8 cellular contexts compared by ENCODE assay signal in the genomic region with DNA sequence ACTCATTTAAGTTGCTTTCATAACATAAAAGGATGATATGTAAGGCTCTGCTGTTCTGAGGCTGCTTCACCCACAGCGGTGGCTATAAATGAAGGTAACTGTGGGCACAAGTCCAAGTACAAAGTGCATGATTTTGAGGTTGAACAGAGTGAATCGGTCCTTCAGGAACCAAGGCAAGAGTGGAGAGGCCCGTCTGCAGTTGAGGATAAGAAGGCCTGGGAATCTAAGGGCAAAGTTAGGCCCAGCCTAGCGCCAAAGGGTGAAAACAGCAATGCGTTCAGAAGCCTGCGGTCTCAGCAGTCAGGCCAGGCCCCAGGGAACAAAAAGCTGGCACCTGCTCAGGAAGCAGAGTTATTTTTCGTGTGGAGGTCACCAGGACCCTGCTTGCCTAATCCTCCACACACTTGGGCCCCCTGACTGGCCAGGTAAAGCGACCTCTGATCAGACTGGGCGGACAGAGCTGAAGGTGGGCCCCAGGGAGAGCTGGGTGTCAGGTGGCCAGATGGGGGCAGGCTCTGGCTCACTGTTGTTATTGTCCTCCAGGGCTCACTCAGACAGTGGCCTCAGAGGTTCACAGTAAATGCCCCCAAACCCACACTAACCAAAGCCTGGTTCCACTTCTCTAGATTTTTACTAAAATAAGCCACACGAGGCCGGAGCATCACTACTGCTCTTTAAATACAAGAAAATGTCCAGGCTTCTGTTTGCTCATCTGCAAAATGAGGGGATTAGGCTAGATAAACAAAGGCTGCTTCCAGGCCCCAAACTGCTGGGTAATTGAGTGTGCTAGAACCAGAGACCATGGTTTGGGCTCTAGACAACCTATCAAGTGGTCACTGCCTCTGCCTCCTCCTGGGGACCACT. TPM values are rescaled to one million over a fixed set of nuclear protein-coding genes. Genes with fewer than 3 reads are reported as not detected.
DNase-seq lines count a peak whose midpoint lies in the region; ATAC-seq and TF ChIP-seq lines count a peak whose summit lies in the region.

No MANE protein-coding gene starts in this region.

- peaks cover 17% of the 10 kb centered on the region for H3K36me3 ChIP-seq in OCI-LY7 (ENCODE audit: insufficient read depth, low read length)
- H3K36me3 ChIP-seq in gastroesophageal sphincter, result peaks cover 0 to 26% of the 10 kb centered on the region in 2 donors
- peaks cover 22% of the 10 kb centered on the region for H3K36me3 ChIP-seq in skeletal muscle satellite cell (ENCODE audit: insufficient read depth, low read length)

- no peak for TF ChIP-seq POLR2A in gastroesophageal sphincter (IDR thresholded peaks at IDR 0.05)

- H3K36me3 Mint-ChIP-seq in stimulated activated effector memory CD8-positive, alpha-beta T cell treated with anti-CD3 and anti-CD28 coated beads, Interleukin-12 subunit alpha, Interleukin-12 subunit beta, amount 100 ng/mL, for 72 hours, result peaks cover 20% of the 10 kb centered on the region

- no peak for TF ChIP-seq EP300 in gastroesophageal sphincter (IDR thresholded peaks at IDR 0.05)

- DNase-seq in NOMO-1 treated with DMSO at 0.1 percent for 48 hours (lab: John Stamatoyannopoulos, UW; ENCODE audit: unreplicated experiment) (peak; percentile 32), NOMO-1 treated with dmso at 0.1 percent for 144 hours (lab: John Stamatoyannopoulos, UW; ENCODE audit: unreplicated experiment) (no peak), OCI-LY7 (ENCODE audit: low spot score) (no peak), H4 (ENCODE audit: low spot score) (no peak), inferior parietal cortex (ENCODE audit: extremely low spot score) (no peak)
- no peak for DNase-seq in stimulated activated effector memory CD8-positive, alpha-beta T cell treated with anti-CD3 and anti-CD28 coated beads, Interleukin-12 subunit alpha, Interleukin-12 subunit beta, amount 100 ng/mL, for 72 hours (ENCODE audit: low spot score in 2 of 2)

- H3K9me3 ChIP-seq in OCI-LY7 (ENCODE audit: low read length), result no peaks in the 10 kb centered on the region
- no peaks in the 10 kb centered on the region for H3K9me3 ChIP-seq in gastroesophageal sphincter
- H3K9me3 ChIP-seq in skeletal muscle satellite cell (replicated peaks; ENCODE audit: low read length), result no peaks in the 10 kb centered on the region

- H4K20me1 ChIP-seq in OCI-LY7 (ENCODE audit: insufficient read depth, low read length), result no peaks in the 10 kb centered on the region

- POLR2A ChIA-PET in OCI-LY7 (lab: Charles Lee), result no interaction called here

- peaks cover 2% of the 10 kb centered on the region for H3K9me3 Mint-ChIP-seq in stimulated activated effector memory CD8-positive, alpha-beta T cell treated with anti-CD3 and anti-CD28 coated beads, Interleukin-12 subunit alpha, Interleukin-12 subunit beta, amount 100 ng/mL, for 72 hours

- H3K4me3 ChIP-seq in OCI-LY7 (ENCODE audit: low read depth, low read length, poor library complexity, severe bottlenecking) (no peak overlapping the region), gastroesophageal sphincter (no peak overlapping the region), skeletal muscle satellite cell (ENCODE audit: low read length) (peak overlapping the region; percentile 23)

- H3K9me2 ChIP-seq in OCI-LY7 (ENCODE audit: insufficient read depth, low read length), result no peaks in the 10 kb centered on the region

- no peak overlapping the region for H3K4me2 ChIP-seq in OCI-LY7 (ENCODE audit: low read length)
- peak overlapping the region; percentile 69 for H3K4me2 ChIP-seq in skeletal muscle satellite cell (ENCODE audit: low read length)

- peak; percentile 50 for ATAC-seq in gastroesophageal sphincter
- no peak for ATAC-seq in stimulated activated effector memory CD8-positive, alpha-beta T cell treated with anti-CD3 and anti-CD28 coated beads, Interleukin-12 subunit alpha, Interleukin-12 subunit beta, amount 100 ng/mL, for 72 hours

- no peaks in the 10 kb centered on the region for H3K4me1 ChIP-seq in OCI-LY7 (ENCODE audit: insufficient read depth, low read length, poor library complexity, severe bottlenecking)
- peaks cover 0 to 33% (median 15%) of the 10 kb centered on the region in 3 donors for H3K4me1 ChIP-seq in gastroesophageal sphincter
- H3K4me1 ChIP-seq in skeletal muscle satellite cell (ENCODE audit: control insufficient read depth, insufficient read depth, low read length), result peaks cover 36% of the 10 kb centered on the region

- no peak overlapping the region for H3K27ac Mint-ChIP-seq in stimulated activated effector memory CD8-positive, alpha-beta T cell treated with anti-CD3 and anti-CD28 coated beads, Interleukin-12 subunit alpha, Interleukin-12 subunit beta, amount 100 ng/mL, for 72 hours

- no TSS peak for BruUV-seq in OCI-LY7 (replicated peaks; lab: Mats Ljungman, UMichigan)

- peaks cover 23% of the 10 kb centered on the region for H3K4me1 Mint-ChIP-seq in stimulated activated effector memory CD8-positive, alpha-beta T cell treated with anti-CD3 and anti-CD28 coated beads, Interleukin-12 subunit alpha, Interleukin-12 subunit beta, amount 100 ng/mL, for 72 hours

- WGBS in gastroesophageal sphincter (ENCODE audit: low coverage in 1 of 2), 2 donors, result 50 to 73% methylated on average over 2 to 8 of the region's 11 CpGs

- H3K79me2 ChIP-seq in OCI-LY7 (ENCODE audit: insufficient read depth, low read depth, low read length), result no peaks in the 10 kb centered on the region

- TF ChIP-seq CTCF in OCI-LY7 (conservative IDR thresholded peaks at IDR 0.05; ENCODE audit: low read length) (peak; percentile 32; the same call in 1 of the 2 replicates), gastroesophageal sphincter (IDR thresholded peaks at IDR 0.05) (no peak)

- no peak overlapping the region for H3K27ac ChIP-seq in OCI-LY7 (ENCODE audit: low read depth, low read length, poor library complexity, severe bottlenecking)
- H3K27ac ChIP-seq in gastroesophageal sphincter, result peak overlapping the region in 3 of 4 donors; percentile 21 to 49 (median 31)

- no peaks in the 10 kb centered on the region for H3K27me3 ChIP-seq in gastroesophageal sphincter
- H3K27me3 ChIP-seq in skeletal muscle satellite cell (ENCODE audit: control insufficient read depth, insufficient read depth, low read length), result no peaks in the 10 kb centered on the region

- intact Hi-C loops in OCI-LY7 (cut with micrococcal nuclease; ENCODE audit: unreplicated experiment), result no loop called here

- CTCF ChIA-PET in OCI-LY7 (lab: Charles Lee; ENCODE audit: unreplicated experiment), result no interaction called here

- no peak overlapping the region for H2AFZ ChIP-seq in OCI-LY7 (ENCODE audit: low read length)

- peak overlapping the region; percentile 56 for H3K9ac ChIP-seq in skeletal muscle satellite cell (ENCODE audit: low read depth, low read length)

- H3K4me3 Mint-ChIP-seq in stimulated activated effector memory CD8-positive, alpha-beta T cell treated with anti-CD3 and anti-CD28 coated beads, Interleukin-12 subunit alpha, Interleukin-12 subunit beta, amount 100 ng/mL, for 72 hours, result no peak overlapping the region

RNA-seq across cellular contexts. Expression of gene TEX2, which starts 46.4 kb away (rescaled TPM):
- total RNA-seq in OCI-LY7 (2014; rRNA removed; shearing (Covaris generic)), result 7.4 and 8.5 TPM in 2 replicates
- total RNA-seq in OCI-LY7 (2022), result 12.4 and 13.9 TPM in 2 replicates
- total RNA-seq in gastroesophageal sphincter, result 10 to 100 TPM; 37.8 to 60.9 (median 47.0) TPM
- total RNA-seq in skeletal muscle satellite cell (2012; rRNA removed), result 18.3 and 19.3 TPM in 2 replicates
- 11.1 and 11.7 TPM in 2 replicates for total RNA-seq in H4 (2014; rRNA removed; shearing (Covaris generic))
